In genomic region chr12:48969847-48970701, GRCh38 we compare ENCODE assay signal across 1 cellular context.
A peak's percentile ranks its signal among the peaks of the same experiment; 100 is the strongest.
TF ChIP-seq lines count a peak whose summit lies in the region.

No MANE protein-coding gene starts in this region.

TF ChIP-seq in HepG2, 621 proteins besides CTCF, POLR2A, EP300 and RAD21 (continued from another document):
- TF ChIP-seq ZNF780A (CRISPR knock-in tag; IDR thresholded peaks at IDR 0.05) = no peak
- TF ChIP-seq, protein P1, sequence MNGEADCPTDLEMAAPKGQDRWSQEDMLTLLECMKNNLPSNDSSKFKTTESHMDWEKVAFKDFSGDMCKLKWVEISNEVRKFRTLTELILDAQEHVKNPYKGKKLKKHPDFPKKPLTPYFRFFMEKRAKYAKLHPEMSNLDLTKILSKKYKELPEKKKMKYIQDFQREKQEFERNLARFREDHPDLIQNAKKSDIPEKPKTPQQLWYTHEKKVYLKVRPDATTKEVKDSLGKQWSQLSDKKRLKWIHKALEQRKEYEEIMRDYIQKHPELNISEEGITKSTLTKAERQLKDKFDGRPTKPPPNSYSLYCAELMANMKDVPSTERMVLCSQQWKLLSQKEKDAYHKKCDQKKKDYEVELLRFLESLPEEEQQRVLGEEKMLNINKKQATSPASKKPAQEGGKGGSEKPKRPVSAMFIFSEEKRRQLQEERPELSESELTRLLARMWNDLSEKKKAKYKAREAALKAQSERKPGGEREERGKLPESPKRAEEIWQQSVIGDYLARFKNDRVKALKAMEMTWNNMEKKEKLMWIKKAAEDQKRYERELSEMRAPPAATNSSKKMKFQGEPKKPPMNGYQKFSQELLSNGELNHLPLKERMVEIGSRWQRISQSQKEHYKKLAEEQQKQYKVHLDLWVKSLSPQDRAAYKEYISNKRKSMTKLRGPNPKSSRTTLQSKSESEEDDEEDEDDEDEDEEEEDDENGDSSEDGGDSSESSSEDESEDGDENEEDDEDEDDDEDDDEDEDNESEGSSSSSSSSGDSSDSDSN (CRISPR knock-in tag; IDR thresholded peaks at IDR 0.05) = peak; percentile 49; the same call in 1 of the 2 replicates
- no peak for TF ChIP-seq SPEN (CRISPR knock-in tag; IDR thresholded peaks at IDR 0.05; ENCODE audit: low read depth)
- TF ChIP-seq ZNF292 (CRISPR knock-in tag; IDR thresholded peaks at IDR 0.05; ENCODE audit: borderline replicate concordance, low read depth) = no peak
- no peak for TF ChIP-seq ZNF597 (CRISPR knock-in tag; IDR thresholded peaks at IDR 0.05)
- no peak for TF ChIP-seq MIXL1 (CRISPR knock-in tag; IDR thresholded peaks at IDR 0.05)
- no peak for TF ChIP-seq FLYWCH1 (CRISPR knock-in tag; IDR thresholded peaks at IDR 0.05)
- TF ChIP-seq ZBTB10 (CRISPR knock-in tag; IDR thresholded peaks at IDR 0.05; ENCODE audit: borderline replicate concordance) = no peak
- TF ChIP-seq AGO1 (IDR thresholded peaks at IDR 0.05; ENCODE audit: low read depth, low read length, poor library complexity, severe bottlenecking) = no peak
- TF ChIP-seq ZNF776 (CRISPR knock-in tag; IDR thresholded peaks at IDR 0.05) = no peak
- no peak for TF ChIP-seq ZNF577 (CRISPR knock-in tag; IDR thresholded peaks at IDR 0.05; ENCODE audit: borderline replicate concordance, low read depth)
- no peak for TF ChIP-seq KAT7 (CRISPR knock-in tag; IDR thresholded peaks at IDR 0.05; ENCODE audit: borderline replicate concordance)
- TF ChIP-seq MAFG (CRISPR knock-in tag; IDR thresholded peaks at IDR 0.05) = no peak
- no peak for TF ChIP-seq RNF219 (CRISPR knock-in tag; IDR thresholded peaks at IDR 0.05)
- no peak for TF ChIP-seq ZNF644 (CRISPR knock-in tag; IDR thresholded peaks at IDR 0.05; ENCODE audit: low read depth)
- TF ChIP-seq, protein P2, sequence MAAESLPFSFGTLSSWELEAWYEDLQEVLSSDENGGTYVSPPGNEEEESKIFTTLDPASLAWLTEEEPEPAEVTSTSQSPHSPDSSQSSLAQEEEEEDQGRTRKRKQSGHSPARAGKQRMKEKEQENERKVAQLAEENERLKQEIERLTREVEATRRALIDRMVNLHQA (CRISPR knock-in tag; IDR thresholded peaks at IDR 0.05) = no peak
- no peak for TF ChIP-seq ZFYVE20 (CRISPR knock-in tag; IDR thresholded peaks at IDR 0.05; ENCODE audit: borderline replicate concordance, low read depth)
- no peak for TF ChIP-seq NFE2L2 (IDR thresholded peaks at IDR 0.05; ENCODE audit: low read length)
- peak; percentile 60 for TF ChIP-seq ZFX (CRISPR knock-in tag; IDR thresholded peaks at IDR 0.05; ENCODE audit: low read depth)
